ENCODE assay signal across 8 cellular contexts in genomic region chr1:41387667-41388091, GRCh38. TPM values are rescaled to one million over a fixed set of nuclear protein-coding genes. Genes with fewer than 3 reads are reported as not detected.
DNase-seq lines count a peak whose midpoint lies in the region; ATAC-seq and TF ChIP-seq lines count a peak whose summit lies in the region.

No MANE protein-coding gene starts in this region.

- no peak overlapping the region for H3K14ac ChIP-seq in trophoblast cell (ENCODE audit: low read length)

- WGBS in trophoblast cell (ENCODE audit: extremely low coverage, insufficient coverage, insufficient read length): no CpG with 5 or more reads among the region's 10 CpGs

- H3K4me3 Mint-ChIP-seq in natural killer cell: no peak overlapping the region

- H3K4me2 ChIP-seq in trophoblast cell (ENCODE audit: low read length): no peak overlapping the region

- no peaks in the 10 kb centered on the region for H3K9me3 Mint-ChIP-seq in natural killer cell

- TF ChIP-seq CTCF in fibroblast of mammary gland (conservative IDR thresholded peaks at IDR 0.05; ENCODE audit: control insufficient read depth, insufficient read depth, low read depth, low read length) (no peak), natural killer cell (IDR thresholded peaks at IDR 0.05) (no peak)

- H3K27me3 ChIP-seq in trophoblast cell (ENCODE audit: insufficient read depth, low read length): peaks cover 8% of the 10 kb centered on the region

- H2AFZ ChIP-seq in trophoblast cell (ENCODE audit: insufficient read depth, low read length, poor library complexity): no peak overlapping the region

- H2BK120ac ChIP-seq in trophoblast cell (ENCODE audit: insufficient read depth, low read length, poor library complexity): no peak overlapping the region

- intact Hi-C loops in natural killer cell (cut with micrococcal nuclease): no loop called here

- DNase-seq in ELF-1 (ENCODE audit: low read depth, low spot score) (peak; percentile 97), NCI-H510A (lab: John Stamatoyannopoulos, UW) (peak; percentile 95), fibroblast of mammary gland (ENCODE audit: low read depth) (peak; percentile 47), trophoblast cell (peak; percentile 94 to 98), natural killer cell (no peak)

- H3K18ac ChIP-seq in trophoblast cell (ENCODE audit: low read length): no peak overlapping the region

- H3K27me3 Mint-ChIP-seq in natural killer cell (ENCODE audit: low read depth in 2 of 2): peaks cover 27 to 34% of the 10 kb centered on the region in 2 donors

- peaks cover 11 to 15% of the 10 kb centered on the region in 2 experiments for H3K4me1 ChIP-seq in trophoblast cell (ENCODE audit: control insufficient read depth in 1 of 2, insufficient read depth in 2 of 2, low read length in 2 of 2)

- ATAC-seq in natural killer cell (no peak), HG02642 (IDR thresholded peaks at IDR 0.05; ENCODE audit: poor library complexity, unreplicated experiment) (no peak), HG03457 (IDR thresholded peaks at IDR 0.05; ENCODE audit: unreplicated experiment) (no peak), GM21723 (IDR thresholded peaks at IDR 0.05; ENCODE audit: unreplicated experiment) (no peak)

- no peak overlapping the region for H4K12ac ChIP-seq in trophoblast cell (ENCODE audit: low read depth, low read length)

- no peaks in the 10 kb centered on the region for H3K36me3 Mint-ChIP-seq in natural killer cell

- no peak overlapping the region for H3K9ac ChIP-seq in trophoblast cell (ENCODE audit: low read length)

- H2AK5ac ChIP-seq in trophoblast cell (ENCODE audit: low read length): no peak overlapping the region

- H2BK5ac ChIP-seq in trophoblast cell (ENCODE audit: low read depth, low read length, poor library complexity): no peak overlapping the region

- no peak overlapping the region for H3K23ac ChIP-seq in trophoblast cell (ENCODE audit: low read length)

- no peak overlapping the region for H3K27ac ChIP-seq in trophoblast cell (ENCODE audit: low read depth, low read length)

- H3K9me3 ChIP-seq in trophoblast cell (ENCODE audit: insufficient read depth, low read depth, low read length): peaks cover 1% of the 10 kb centered on the region

- no peak overlapping the region for H3K27ac Mint-ChIP-seq in natural killer cell

- H2BK12ac ChIP-seq in trophoblast cell (ENCODE audit: low read length): no peak overlapping the region

- H4K8ac ChIP-seq in trophoblast cell (ENCODE audit: low read depth, low read length): no peak overlapping the region

- H3K4ac ChIP-seq in trophoblast cell (ENCODE audit: low read depth, low read length): no peak overlapping the region

- no peak overlapping the region for H4K91ac ChIP-seq in trophoblast cell (ENCODE audit: low read depth, low read length)

- H3K79me1 ChIP-seq in trophoblast cell (ENCODE audit: low read length): peaks cover 2% of the 10 kb centered on the region

- H3K4me3 ChIP-seq in fibroblast of mammary gland (ENCODE audit: control insufficient read depth, low read depth, low read length) (no peak overlapping the region), trophoblast cell (ENCODE audit: low read depth, low read length) (no peak overlapping the region)

- H3K36me3 ChIP-seq in trophoblast cell (ENCODE audit: control insufficient read depth in 1 of 2, insufficient read depth in 2 of 2, low read length in 2 of 2): no peaks in the 10 kb centered on the region

- no peaks in the 10 kb centered on the region for H3K79me2 ChIP-seq in trophoblast cell (ENCODE audit: control insufficient read depth, insufficient read depth, low read length, poor library complexity)

- H3K4me1 Mint-ChIP-seq in natural killer cell: peaks cover 10 to 13% of the 10 kb centered on the region in 2 donors

RNA-seq across cellular contexts. Expression of gene FOXO6, which starts 26.4 kb away (rescaled TPM):
- polyA plus RNA-seq in trophoblast cell (2013): 119 and 130 TPM in 2 replicates
- total RNA-seq in natural killer cell: 1 to 10 TPM; 1.2 to 3.3 (median 1.7) TPM
